In genomic region chr2:37656512-37657423, GRCh38 we compare ENCODE assay signal across 8 cellular contexts. TPM values are rescaled to one million over a fixed set of nuclear protein-coding genes. Genes with fewer than 3 reads are reported as not detected.
DNase-seq lines count a peak whose midpoint lies in the region; ATAC-seq, FAIRE-seq and TF ChIP-seq lines count a peak whose summit lies in the region.

No MANE protein-coding gene starts in this region.

- H2BK15ac ChIP-seq in H1 (ENCODE audit: low read length): no peak overlapping the region

- peak overlapping the region; percentile 91 for H2AK5ac ChIP-seq in H1 (ENCODE audit: low read depth, low read length)

- no peak for TF ChIP-seq RAD21 in H1 (IDR thresholded peaks at IDR 0.05 in 1 of 2, conservative IDR thresholded peaks at IDR 0.05 in 1 of 2; ENCODE audit: low read depth in 2 of 2, low read length in 2 of 2)

- peaks cover 17 to 42% (median 40%) of the 10 kb centered on the region in 4 experiments for H3K4me1 ChIP-seq in H1 (replicated peaks in 1 of 4; ENCODE audit: control insufficient read depth in 3 of 4, insufficient read depth in 4 of 4, low read length in 3 of 4)
- peaks cover 29% of the 10 kb centered on the region for H3K4me1 ChIP-seq in prostate gland (replicated peaks)

- H2AFZ ChIP-seq in H1 (ENCODE audit: low read length): no peak overlapping the region

- POLR2A ChIA-PET in H1 (lab: Charles Lee; ENCODE audit: partially characterized antibody): interaction anchor here (0.7 to 3.5 kb wide), 7 partner anchors 10 to 30 kb away, joined by 3 to 16 read pairs (median 3); partner anchors contain the start of gene CDC42EP3

- no peak overlapping the region for H4K5ac ChIP-seq in H1 (ENCODE audit: insufficient read length, low read depth, low read length)

- no peak overlapping the region for H2BK120ac ChIP-seq in H1 (replicated peaks; ENCODE audit: low read depth, low read length)

- peak; percentile 77 for DNase-seq in NCI-H345 (lab: John Stamatoyannopoulos, UW)
- peak in 1 of 2 experiments; percentile 70 for DNase-seq in H1 (ENCODE audit: low read depth in 1 of 2, low spot score in 2 of 2)
- no peak for DNase-seq in prostate gland (ENCODE audit: low spot score)
- no peak for DNase-seq in amniotic stem cell (lab: John Stamatoyannopoulos, UW)
- no peak for DNase-seq in activated effector memory CD4-positive, alpha-beta T cell treated with Interleukin-2 at 50 U/mL for 16 hours

- H3K4me3 ChIP-seq in GM08714 (ENCODE audit: low read length): peak overlapping the region; percentile 37; the same call in 1 of the 2 replicates
- H3K4me3 ChIP-seq in H1 (ENCODE audit: extremely low read depth in 1 of 4, insufficient read depth in 2 of 4, low read depth in 3 of 4, low read length in 4 of 4): peak overlapping the region in 1 of 4 experiments; percentile 29; a peak in 2 of 8 replicates
- no peak overlapping the region for H3K4me3 ChIP-seq in prostate gland

- peaks cover 5% of the 10 kb centered on the region; the same call in 1 of the 2 replicates for H3K79me1 ChIP-seq in H1 (ENCODE audit: low read depth, low read length)

- TF ChIP-seq POLR2A in H1 (IDR thresholded peaks at IDR 0.05; ENCODE audit: control extremely low read depth in 1 of 2, low read depth in 2 of 2, low read length in 2 of 2) (0 out of 3 replicates have a peak, but pooled peaks of 1 of the 2 experiments have one; percentile 7), prostate gland (IDR thresholded peaks at IDR 0.05) (no peak)

- peak in 1 of 2 experiments; percentile 83; a peak in 1 of 3 replicates for TF ChIP-seq EP300 in H1 (IDR thresholded peaks at IDR 0.05; ENCODE audit: borderline replicate concordance in 1 of 2, low read depth in 2 of 2, low read length in 2 of 2)

- H3K56ac ChIP-seq in H1 (replicated peaks; ENCODE audit: insufficient read length, low read depth, low read length): no peak overlapping the region

- ATAC-seq in HG03469 (IDR thresholded peaks at IDR 0.05; ENCODE audit: unreplicated experiment): no peak
- ATAC-seq in GM18511 (IDR thresholded peaks at IDR 0.05; ENCODE audit: unreplicated experiment): no peak

- H3K27me3 ChIP-seq in H1 (replicated peaks in 1 of 4; ENCODE audit: control insufficient read depth in 3 of 4, extremely low read depth in 1 of 4, insufficient read depth in 3 of 4, low read length in 3 of 4): no peaks in the 10 kb centered on the region; a peak in 1 of 7 replicates
- H3K27me3 ChIP-seq in prostate gland (replicated peaks; ENCODE audit: insufficient read depth): no peaks in the 10 kb centered on the region

- no peak for FAIRE-seq in H1 (lab: Jason Lieb, UNC)

- H3K79me2 ChIP-seq in H1 (ENCODE audit: control insufficient read depth in 1 of 2, insufficient read depth in 2 of 2, low read length in 2 of 2): peaks cover 2 to 73% of the 10 kb centered on the region in 2 experiments; a peak in 3 of 4 replicates

- peak overlapping the region; percentile 47 to 67 for H3K4me2 ChIP-seq in H1 (ENCODE audit: insufficient read depth in 1 of 2, low read depth in 2 of 2, low read length in 2 of 2)

- H4K20me1 ChIP-seq in H1 (replicated peaks in 1 of 2; ENCODE audit: control insufficient read depth in 1 of 2, insufficient read depth in 2 of 2, low read length in 2 of 2): peaks cover 0 to 8% of the 10 kb centered on the region in 2 experiments

- H3K18ac ChIP-seq in H1 (ENCODE audit: extremely low read depth, low read length): peak overlapping the region; percentile 42; the same call in 1 of the 2 replicates

- no peak overlapping the region for H3K14ac ChIP-seq in H1 (ENCODE audit: insufficient read length)

- intact Hi-C loops in prostate gland (cut with DNase I): loop anchor here (10.0 kb wide), 1 partner anchor 242 kb away; no protein-coding TSS in a partner anchor

- H2BK5ac ChIP-seq in H1 (ENCODE audit: low read depth, low read length): peak overlapping the region; percentile 60; the same call in 1 of the 2 replicates

- no peak for TF ChIP-seq CTCF in H1 (IDR thresholded peaks at IDR 0.05; ENCODE audit: control extremely low read depth in 1 of 3, insufficient read depth in 1 of 3, low read depth in 1 of 3, low read length in 3 of 3)
- no peak for TF ChIP-seq CTCF in prostate gland (IDR thresholded peaks at IDR 0.05)

- CTCF ChIA-PET in H1 (lab: Charles Lee; ENCODE audit: partially characterized antibody): interaction anchor here (0.7 to 2.5 kb wide), 7 partner anchors 11 to 243 kb away, joined by 3 to 7 read pairs (median 3); no protein-coding TSS in a partner anchor

- peaks cover 0 to 4% (median 0%) of the 10 kb centered on the region in 4 experiments; a peak in 1 of 8 replicates for H3K36me3 ChIP-seq in H1 (ENCODE audit: control insufficient read depth in 2 of 4, insufficient read depth in 4 of 4, low read length in 3 of 4)
- no peaks in the 10 kb centered on the region for H3K36me3 ChIP-seq in prostate gland

- H3K4ac ChIP-seq in H1 (replicated peaks; ENCODE audit: insufficient read length, low read depth, low read length): no peak overlapping the region

- H2BK20ac ChIP-seq in H1 (ENCODE audit: low read length): no peak overlapping the region; the same call in 1 of the 2 replicates

- no peak overlapping the region for H3K9ac ChIP-seq in H1 (replicated peaks in 1 of 4; ENCODE audit: extremely low read depth in 1 of 4, low read depth in 3 of 4, low read length in 3 of 4)

- peak overlapping the region; percentile 51 for H4K91ac ChIP-seq in H1 (replicated peaks; ENCODE audit: insufficient read length, low read length)

- 14% methylated on average over 9 of the region's 11 CpGs; no CpG with 5 or more reads in 1 of the 2 experiments for WGBS in H1 (ENCODE audit: extremely low coverage in 1 of 2, insufficient coverage in 1 of 2, insufficient read length in 1 of 2, insufficient replicate concordance in 2 of 2, low coverage in 1 of 2, low lambda C conversion rate in 2 of 2, missing lambda C conversion rate in 1 of 2), 2 experiments
- 43% methylated on average over 11 of the region's 11 CpGs for WGBS in prostate gland

- H3K23me2 ChIP-seq in H1 (ENCODE audit: low read depth, low read length): 0 out of 2 replicates have a peak, but pooled peaks cover 4% of the 10 kb centered on the region

- H4K8ac ChIP-seq in H1 (ENCODE audit: extremely low read depth, insufficient read depth, low read length): no peak overlapping the region

- H3K27ac ChIP-seq in H1 (ENCODE audit: low read depth, low read length): peak overlapping the region; percentile 13; the same call in 1 of the 2 replicates
- peak overlapping the region; percentile 7 to 31 for H3K27ac ChIP-seq in prostate gland

- peak overlapping the region; percentile 77 for H2BK12ac ChIP-seq in H1 (ENCODE audit: low read depth, low read length)

- H3K9me3 ChIP-seq in H1 (ENCODE audit: insufficient read depth in 2 of 2, low read depth in 1 of 2, low read length in 1 of 2) (no peaks in the 10 kb centered on the region), prostate gland (no peaks in the 10 kb centered on the region)

- no peak overlapping the region for H3K23ac ChIP-seq in H1 (ENCODE audit: insufficient read length)

TF ChIP-seq in H1, 55 proteins besides CTCF, POLR2A, EP300 and RAD21:
- TF ChIP-seq POLR2AphosphoS5 (IDR thresholded peaks at IDR 0.05; ENCODE audit: low read depth, low read length) (peak; percentile 38; the same call in 1 of the 2 replicates), MAX (IDR thresholded peaks at IDR 0.05) (peak; percentile 42; the same call in 1 of the 2 replicates), EGR1 (IDR thresholded peaks at IDR 0.05; ENCODE audit: borderline replicate concordance, low read depth, low read length) (peak; percentile 13; the same call in 1 of the 2 replicates), TCF12 (IDR thresholded peaks at IDR 0.05; ENCODE audit: low read depth, low read length) (0 out of 2 replicates have a peak, but pooled peaks have one; percentile 30), SP1 (IDR thresholded peaks at IDR 0.05; ENCODE audit: low read depth, low read length) (peak; percentile 26; the same call in 1 of the 2 replicates), TAF1 (IDR thresholded peaks at IDR 0.05; ENCODE audit: low read depth, low read length) (0 out of 2 replicates have a peak, but pooled peaks have one; percentile 21), HDAC2 (IDR thresholded peaks at IDR 0.05; ENCODE audit: borderline replicate concordance in 1 of 2, low read depth in 2 of 2, low read length in 2 of 2) (peak in 1 of 2 experiments; percentile 57; a peak in 1 of 4 replicates), SP2 (IDR thresholded peaks at IDR 0.05; ENCODE audit: low read length) (no peak), KDM1A (IDR thresholded peaks at IDR 0.05; ENCODE audit: borderline replicate concordance, low read length) (no peak), E2F6 (IDR thresholded peaks at IDR 0.05) (peak; percentile 67; the same call in 1 of the 2 replicates), CBX8 (IDR thresholded peaks at IDR 0.05; ENCODE audit: borderline replicate concordance, low read depth, low read length) (no peak), NANOG (IDR thresholded peaks at IDR 0.05; ENCODE audit: insufficient read depth, low read depth, low read length, poor library complexity, severe bottlenecking) (peak; percentile 93)

RNA-seq across cellular contexts. Expression of gene CDC42EP3, which starts 14.7 kb away (rescaled TPM):
- total RNA-seq in H1 (2021; fragmentation: NEBNext Ultra II Directional; extraction: Animal tissue kit (Norgen Biotek cat#: 25700)): 24.7 and 25.2 TPM in 2 replicates
- polyA plus RNA-seq in H1 (2011; rRNA removed): 18.4 and 19.3 TPM in 2 replicates
- 19.7 TPM for polyA plus RNA-seq in H1 (2011; cell fraction: cytosol; rRNA removed)
- polyA plus RNA-seq in H1 (2011; cell fraction: nucleus; rRNA removed): 23.3 TPM
- 12.0 to 23.5 TPM (median 15.7 TPM) in 4 replicates for polyA plus RNA-seq in H1 (2012, experiment 1 of 2)
- 7.4 TPM for polyA plus RNA-seq in H1 (2012, experiment 2 of 2)
- 23.5 TPM for polyA plus RNA-seq in H1 (2013, experiment 1 of 2)
- 27.0 TPM for polyA plus RNA-seq in H1 (2013, experiment 2 of 2)
- polyA minus RNA-seq in H1 (2011; rRNA and poly(A)+ RNA removed): 25.5 and 26.6 TPM in 2 replicates
- polyA minus RNA-seq in H1 (2011; cell fraction: cytosol; rRNA and poly(A)+ RNA removed): 10.1 TPM
- 23.3 TPM for polyA minus RNA-seq in H1 (2011; cell fraction: nucleus; rRNA and poly(A)+ RNA removed)
- total RNA-seq in prostate gland: 10 to 100 TPM; 38.5 to 75.5 TPM
